8 cellular contexts compared by ENCODE assay signal in the genomic region with DNA sequence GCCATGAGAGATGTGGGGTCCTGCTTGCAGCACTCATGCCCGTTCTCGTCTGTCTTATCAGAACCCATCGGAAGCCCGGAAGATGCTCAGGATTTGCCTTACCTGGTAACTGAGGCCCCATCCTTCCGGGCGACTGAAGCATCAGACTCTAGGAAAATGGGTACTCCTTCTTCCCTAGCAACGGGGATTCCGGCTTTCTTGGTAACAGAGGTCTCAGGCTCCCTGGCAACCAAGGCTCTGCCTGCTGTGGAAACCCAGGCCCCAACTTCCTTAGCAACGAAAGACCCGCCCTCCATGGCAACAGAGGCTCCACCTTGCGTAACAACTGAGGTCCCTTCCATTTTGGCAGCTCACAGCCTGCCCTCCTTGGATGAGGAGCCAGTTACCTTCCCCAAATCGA. TPM values are rescaled to one million over a fixed set of nuclear protein-coding genes. Genes with fewer than 3 reads are reported as not detected.
DNase-seq lines count a peak whose midpoint lies in the region; ATAC-seq, FAIRE-seq and TF ChIP-seq lines count a peak whose summit lies in the region.

No MANE protein-coding gene starts in this region.

- peak; percentile 72 for DNase-seq in GM12892 (ENCODE audit: insufficient read length)
- peak; percentile 94 for DNase-seq in NOMO-1 treated with dmso at 0.1 percent for 144 hours (lab: John Stamatoyannopoulos, UW; ENCODE audit: unreplicated experiment)
- DNase-seq in activated T-cell treated with anti-CD3 and anti-CD28 coated beads for 48 hours (ENCODE audit: low read depth) = peak; percentile 49
- DNase-seq in fibroblast of the aortic adventitia (ENCODE audit: low read depth) = peak; percentile 39
- peak in 2 of 6 donors; percentile 58 to 73 for DNase-seq in pancreas
- DNase-seq in upper lobe of right lung = peak; percentile 76

- 78 to 83% methylated on average over 12 of the region's 12 CpGs for WGBS in pancreas, 2 donors

- H3K36me3 ChIP-seq in pancreas = no peaks in the 10 kb centered on the region
- H3K36me3 ChIP-seq in upper lobe of right lung = peaks cover 16% of the 10 kb centered on the region

- H3K27ac ChIP-seq in pancreas (no peak overlapping the region), upper lobe of right lung (no peak overlapping the region)

- ATAC-seq in pancreas (peak in 3 of 4 donors; percentile 17 to 69 (median 35)), upper lobe of right lung (peak; percentile 58), HG02623 (IDR thresholded peaks at IDR 0.05; ENCODE audit: unreplicated experiment) (no peak), HG03565 (IDR thresholded peaks at IDR 0.05; ENCODE audit: unreplicated experiment) (no peak)

- peaks cover 0 to 8% (median 0%) of the 10 kb centered on the region in 3 donors for H3K4me1 ChIP-seq in pancreas
- peaks cover 8% of the 10 kb centered on the region for H3K4me1 ChIP-seq in upper lobe of right lung

- peak; percentile 42 for FAIRE-seq in GM12892 (lab: Jason Lieb, UNC)
- FAIRE-seq in pancreas (lab: Jason Lieb, UNC) = no peak

- no peak for TF ChIP-seq POLR2A in GM12892 (IDR thresholded peaks at IDR 0.05; ENCODE audit: low read depth, low read length)

- H3K4me3 ChIP-seq in fibroblast of the aortic adventitia (ENCODE audit: low read depth, low read length) = no peak overlapping the region
- H3K4me3 ChIP-seq in pancreas = no peak overlapping the region
- no peak overlapping the region for H3K4me3 ChIP-seq in upper lobe of right lung

- TF ChIP-seq CTCF in fibroblast of the aortic adventitia (IDR thresholded peaks at IDR 0.05; ENCODE audit: insufficient read depth, low read length) (no peak), pancreas (IDR thresholded peaks at IDR 0.05) (no peak), upper lobe of right lung (IDR thresholded peaks at IDR 0.05) (no peak)

- intact Hi-C loops in pancreas (cut with DNase I) (no loop called here), upper lobe of right lung (cut with DNase I) (no loop called here)

- H3K9me3 ChIP-seq in pancreas (no peaks in the 10 kb centered on the region), upper lobe of right lung (no peaks in the 10 kb centered on the region)

- H3K27me3 ChIP-seq in pancreas (no peaks in the 10 kb centered on the region), upper lobe of right lung (no peaks in the 10 kb centered on the region)

RNA-seq across cellular contexts. Expression of a gene that starts 8.3 kb away (rescaled TPM):
- 0.11 TPM for polyA plus RNA-seq in GM12892 (2012; ENCODE audit: missing spikeins)
- total RNA-seq in fibroblast of the aortic adventitia (ENCODE audit: low replicate concordance) (1.5 and 6.3 TPM in 2 replicates), pancreas (1 to 10 TPM in 2 of 6 donors, under 1 TPM in 4; 0.23 to 6.9 (median 0.72) TPM), upper lobe of right lung (3.4 TPM)
- 1 to 10 TPM; 3.0 to 7.3 TPM for polyA plus RNA-seq in pancreas

RNA-seq across cellular contexts. Expression of a gene that starts 23.1 kb away (rescaled TPM):
- polyA plus RNA-seq in GM12892 (2012; ENCODE audit: missing spikeins) = 75.2 TPM
- 160 and 201 TPM in 2 replicates for total RNA-seq in fibroblast of the aortic adventitia (ENCODE audit: low replicate concordance)
- 100 to 1,000 TPM in 2 of 6 donors, 10 to 100 TPM in 4; 83.6 to 102 (median 87.2) TPM for total RNA-seq in pancreas
- 100 to 1,000 TPM in 1 of 2 donors, 10 to 100 TPM in 1; 66.8 to 146 TPM for polyA plus RNA-seq in pancreas
- 194 TPM for total RNA-seq in upper lobe of right lung

RNA-seq across cellular contexts. Expression of a gene that starts 42.6 kb away (rescaled TPM):
- 19.4 TPM for polyA plus RNA-seq in GM12892 (2012; ENCODE audit: missing spikeins)
- total RNA-seq in fibroblast of the aortic adventitia (ENCODE audit: low replicate concordance) = not detected in 2 replicates
- total RNA-seq in pancreas = 10 to 100 TPM in 1 of 6 donors, 1 to 10 TPM in 4, under 1 TPM in 1; 0.98 to 13.2 (median 3.3) TPM
- 1 to 10 TPM; 1.7 to 3.2 TPM for polyA plus RNA-seq in pancreas
- 56.9 TPM for total RNA-seq in upper lobe of right lung

Comparison
In these comparisons a context has a peak if more than half of its experiments do, and no peak if none do; other contexts are left out.
1. ATAC-seq: peak in pancreas (3 of 4) and upper lobe of right lung (single experiment); none in HG02623 (single experiment) and HG03565 (single experiment).